14 cellular contexts compared by ENCODE assay signal in genomic region chr1:241485145-241485544, GRCh38. TPM values are rescaled to one million over a fixed set of nuclear protein-coding genes. Genes with fewer than 3 reads are reported as not detected.
DNase-seq lines count a peak whose midpoint lies in the region; ATAC-seq, FAIRE-seq and TF ChIP-seq lines count a peak whose summit lies in the region.
"Had no signal": no experiment of that assay in that cellular context is flagged by ENCODE, and none has a peak within 500 bp of the region (broad histone marks: within the 10 kb centered on the region; RNA-seq: fewer than 3 reads in every experiment).

No MANE protein-coding gene starts in this region.

- H3K27ac ChIP-seq in GM12878 (ENCODE audit: control insufficient read depth, insufficient read depth) (no peak overlapping the region), psoas muscle (no peak overlapping the region)
- H3K27ac ChIP-seq: gastrocnemius medialis, left lung had no signal

- CTCF ChIA-PET in GM12878 (lab: Yijun Ruan, JAX): interaction anchor here (0.6 to 3.0 kb wide), 19 partner anchors 9 to 753 kb away, joined by 3 to 16 read pairs (median 5); no protein-coding TSS in a partner anchor
- CTCF ChIA-PET in Calu3 (lab: Charles Lee): interaction anchor here (0.6 to 2.4 kb wide), 16 partner anchors 37 to 755 kb away, joined by 3 to 17 read pairs (median 5); no protein-coding TSS in a partner anchor

- SMC1A ChIA-PET in GM12878 (lab: Charles Lee; ENCODE audit: uncharacterized antibody, unreplicated experiment): interaction anchor here (1.2 to 1.9 kb wide), 3 partner anchors 8 to 597 kb away, joined by 4 to 14 read pairs (median 5); no protein-coding TSS in a partner anchor

- RAD21 ChIA-PET in GM12878 (lab: Charles Lee; ENCODE audit: unreplicated experiment): interaction anchor here (1.0 to 1.7 kb wide), 6 partner anchors 174 to 1828 kb away, joined by 3 to 10 read pairs (median 4); no protein-coding TSS in a partner anchor

- POLR2A ChIA-PET in GM12878 (lab: Charles Lee): interaction anchor here (0.6 kb wide), 1 partner anchor 320 kb away, joined by 7 read pairs; no protein-coding TSS in a partner anchor

- no peaks in the 10 kb centered on the region; the same call in 2 of the 3 replicates for H3K9me3 ChIP-seq in GM12878 (replicated peaks; ENCODE audit: control insufficient read depth, insufficient read depth, low read length)
- no peaks in the 10 kb centered on the region for H3K9me3 ChIP-seq in BE2C
- no peaks in the 10 kb centered on the region for H3K9me3 ChIP-seq in psoas muscle
- H3K9me3 ChIP-seq: gastrocnemius medialis, left lung had no signal

- H3K79me2 ChIP-seq in GM12878 (ENCODE audit: control insufficient read depth, insufficient read depth, low read length): no peaks in the 10 kb centered on the region

- FAIRE-seq in GM12878 (lab: Jason Lieb, UNC): no peak
- FAIRE-seq: small intestine had no signal

- H3K36me3 ChIP-seq in GM12878 (ENCODE audit: control insufficient read depth in 2 of 2, insufficient read depth in 2 of 2, low read length in 1 of 2) (no peaks in the 10 kb centered on the region), BE2C (no peaks in the 10 kb centered on the region), psoas muscle (ENCODE audit: insufficient read depth in 1 of 2, low read depth in 1 of 2) (peaks cover 0 to 4% of the 10 kb centered on the region in 2 donors)
- H3K36me3 ChIP-seq: gastrocnemius medialis, left lung had no signal

- no peak for TF ChIP-seq POLR2A in GM12878 (IDR thresholded peaks at IDR 0.05; ENCODE audit: low read depth, low read length)

- no peaks in the 10 kb centered on the region for H3K27me3 Mint-ChIP-seq in Calu3 (ENCODE audit: unreplicated experiment)

- no TSS peak for BruUV-seq in GM12878 (replicated peaks; lab: Mats Ljungman, UMichigan)
- BruUV-seq in Calu3 (replicated peaks; lab: Mats Ljungman, UMichigan): no TSS peak

- TF ChIP-seq EP300 in GM12878 (IDR thresholded peaks at IDR 0.05; ENCODE audit: borderline replicate concordance in 1 of 2, control insufficient read depth in 1 of 2, low read depth in 2 of 2, low read length in 2 of 2): no peak

- H2AFZ ChIP-seq in GM12878 (ENCODE audit: control insufficient read depth, low read depth, low read length): no peak overlapping the region

- no peak overlapping the region for H3K9ac ChIP-seq in GM12878 (ENCODE audit: control insufficient read depth, insufficient read depth, low read length)

- in situ Hi-C loops in GM12878 (cut with MboI): loop anchor here (10.0 kb wide), 2 partner anchors 600 to 750 kb away; no protein-coding TSS in a partner anchor

- peak; percentile 15 for DNase-seq in GM12878 (ENCODE audit: low read depth, low spot score)
- DNase-seq in BE2C: no peak
- DNase-seq in Calu3: no peak
- no peak for DNase-seq in islet precursor cell
- no peak for DNase-seq in psoas muscle
- DNase-seq: gastrocnemius medialis, left lung, NCI-H1048 had no signal

- no peaks in the 10 kb centered on the region for H4K20me1 ChIP-seq in GM12878 (ENCODE audit: control insufficient read depth, insufficient read depth)

- WGBS in GM12878 (ENCODE audit: insufficient coverage, insufficient replicate concordance, low lambda C conversion rate, missing lambda C conversion rate): 22% methylated on average over 3 of the region's 3 CpGs
- WGBS in psoas muscle, 3 donors: 94 to 96% (median 95%) methylated on average over 3 of the region's 3 CpGs

- no peak for TF ChIP-seq RAD21 in GM12878 (IDR thresholded peaks at IDR 0.05; ENCODE audit: insufficient read depth, low read depth, low read length)

- no peak overlapping the region for H3K4me3 Mint-ChIP-seq in Calu3 (ENCODE audit: low read depth, unreplicated experiment)
- H3K4me3 Mint-ChIP-seq: nephron had no signal

- no peaks in the 10 kb centered on the region for H3K9me3 Mint-ChIP-seq in Calu3 (ENCODE audit: low read depth, unreplicated experiment)

- peaks cover 25% of the 10 kb centered on the region for H3K4me1 Mint-ChIP-seq in Calu3 (ENCODE audit: low read depth, unreplicated experiment)
- H3K4me1 Mint-ChIP-seq: nephron had no signal

- H3K4me2 ChIP-seq in GM12878 (ENCODE audit: control insufficient read depth, insufficient read depth): no peak overlapping the region

- H3K27me3 ChIP-seq in GM12878 (replicated peaks in 1 of 2; ENCODE audit: control insufficient read depth in 2 of 2, insufficient read depth in 2 of 2, low read length in 1 of 2) (no peaks in the 10 kb centered on the region), BE2C (no peaks in the 10 kb centered on the region; the same call in 1 of the 2 replicates), psoas muscle (ENCODE audit: insufficient read depth in 3 of 3, low read length in 2 of 3) (no peaks in the 10 kb centered on the region)
- H3K27me3 ChIP-seq: gastrocnemius medialis, left lung had no signal

- ATAC-seq in GM18909 (IDR thresholded peaks at IDR 0.05; ENCODE audit: poor library complexity, unreplicated experiment) (peak; percentile 78), GM21576 (IDR thresholded peaks at IDR 0.05; ENCODE audit: unreplicated experiment) (peak; percentile 57), HG03066 (IDR thresholded peaks at IDR 0.05; ENCODE audit: low read depth, unreplicated experiment) (peak; percentile 52), GM12878 (peak; percentile 72), psoas muscle (no peak)
- ATAC-seq: gastrocnemius medialis, left lung had no signal

- H3K4me3 ChIP-seq in GM12878 (no peak overlapping the region), BE2C (ENCODE audit: low read depth, low read length) (no peak overlapping the region), psoas muscle (no peak overlapping the region)
- H3K4me3 ChIP-seq: gastrocnemius medialis, left lung had no signal

- no peak for TF ChIP-seq CTCF in GM12878 (IDR thresholded peaks at IDR 0.05 in 2 of 3, conservative IDR thresholded peaks at IDR 0.05 in 1 of 3; ENCODE audit: control insufficient read depth in 2 of 3, extremely low read depth in 1 of 3, insufficient read depth in 1 of 3, low read depth in 3 of 3, low read length in 3 of 3)
- TF ChIP-seq CTCF in BE2C (IDR thresholded peaks at IDR 0.05; ENCODE audit: low read depth, low read length): no peak
- TF ChIP-seq CTCF in Calu3 (IDR thresholded peaks at IDR 0.05; ENCODE audit: unreplicated experiment): no peak
- no peak for TF ChIP-seq CTCF in psoas muscle (IDR thresholded peaks at IDR 0.05)

- H3K36me3 Mint-ChIP-seq in Calu3 (ENCODE audit: insufficient read depth, unreplicated experiment): no peaks in the 10 kb centered on the region

- peaks cover 3% of the 10 kb centered on the region; the same call in 1 of the 2 replicates for H3K4me1 ChIP-seq in GM12878 (ENCODE audit: control insufficient read depth, insufficient read depth, low read length)
- no peaks in the 10 kb centered on the region for H3K4me1 ChIP-seq in BE2C
- no peaks in the 10 kb centered on the region for H3K4me1 ChIP-seq in psoas muscle
- H3K4me1 ChIP-seq: gastrocnemius medialis, left lung had no signal

- no peak overlapping the region for H3K27ac Mint-ChIP-seq in Calu3 (ENCODE audit: unreplicated experiment)
- H3K27ac Mint-ChIP-seq: nephron had no signal

- intact Hi-C loops in GM12878 (cut with micrococcal nuclease; ENCODE audit: unreplicated experiment) (loop anchor here (1.0 to 5.0 kb wide), 3 partner anchors 518 to 753 kb away; no protein-coding TSS in a partner anchor), Calu3 (cut with micrococcal nuclease; ENCODE audit: unreplicated experiment) (loop anchor here (1.0 to 5.0 kb wide), 4 partner anchors 63 to 753 kb away; no protein-coding TSS in a partner anchor), psoas muscle (cut with DNase I) (no loop called here)

RNA-seq across cellular contexts. Expression of gene FH, which starts 34.4 kb away (rescaled TPM):
- 38.7 and 61.7 TPM in 2 replicates for total RNA-seq in GM12878 (2013; cell fraction: nucleolus; rRNA removed)
- total RNA-seq in GM12878 (2014; rRNA removed) (66.3 and 68.6 TPM in 2 replicates), GM12878 (2014; rRNA removed; fragmentation: Illumina TruSeq; extraction: Trizol) (77.2 and 77.8 TPM in 2 replicates), GM12878 (2021) (75.6 and 78.1 TPM in 2 replicates), Calu3 (2022) (82.6 and 112 TPM in 2 replicates), psoas muscle (100 to 1,000 TPM; 111 to 164 (median 140) TPM)
- polyA plus RNA-seq in GM12878 (2011; ENCODE audit: low read depth): 71.7 TPM
- polyA plus RNA-seq in GM12878 (2011; rRNA removed) (74.6 and 84.9 TPM in 2 replicates), GM12878 (2014; fragmentation: Illumina TruSeq; extraction: Trizol) (75.3 and 83.4 TPM in 2 replicates), GM12878 (2014; fragmentation: Nextera tagmentation; extraction: Ambion mirVana) (10 to 100 TPM; 44.7 to 57.5 TPM), GM12878 (2014; rRNA removed) (72.9 and 82.5 TPM in 2 replicates), GM12878 (2016; fragmentation: Nextera tagmentation; extraction: Ambion mirVana) (100 to 1,000 TPM; 119 to 124 TPM), psoas muscle (100 to 1,000 TPM; 105 to 124 (median 105) TPM)
- 44.5 and 50.5 TPM in 2 replicates for polyA plus RNA-seq in GM12878 (2011; cell fraction: cytosol; rRNA removed)
- polyA plus RNA-seq in GM12878 (2011; cell fraction: nucleus; rRNA removed): 51.6 and 69.9 TPM in 2 replicates
- 57.1 and 76.8 TPM in 2 replicates for polyA plus RNA-seq in GM12878 (2012)
- polyA minus RNA-seq in GM12878 (2011; rRNA and poly(A)+ RNA removed): 55.6 and 77.6 TPM in 2 replicates
- 21.5 and 22.8 TPM in 2 replicates for polyA minus RNA-seq in GM12878 (2011; cell fraction: cytosol; rRNA and poly(A)+ RNA removed)
- polyA minus RNA-seq in GM12878 (2011; cell fraction: nucleus; rRNA and poly(A)+ RNA removed): 15.5 and 27.2 TPM in 2 replicates
- polyA plus RNA-seq in BE2C (2012; ENCODE audit: insufficient read depth, insufficient read length, low read depth): 59.3 TPM

RNA-seq across cellular contexts. Expression of gene KMO, which starts 47.0 kb away (rescaled TPM):
- total RNA-seq in GM12878 (2013; cell fraction: nucleolus; rRNA removed): 0.93 and 5.8 TPM in 2 replicates
- total RNA-seq in GM12878 (2014; rRNA removed) (1.6 and 2.8 TPM in 2 replicates), GM12878 (2014; rRNA removed; fragmentation: Illumina TruSeq; extraction: Trizol) (1.1 and 1.5 TPM in 2 replicates), GM12878 (2021) (1.2 and 2.4 TPM in 2 replicates), Calu3 (2022) (0.85 TPM in 1 of 2 replicates, not detected in the other), psoas muscle (under 1 TPM in 2 of 4 donors, not detected in 2; 0.06 to 0.21 TPM)
- 6.9 TPM for polyA plus RNA-seq in GM12878 (2011; ENCODE audit: low read depth)
- polyA plus RNA-seq in GM12878 (2011; rRNA removed) (0.50 and 0.68 TPM in 2 replicates), GM12878 (2014; fragmentation: Illumina TruSeq; extraction: Trizol) (1.9 and 3.0 TPM in 2 replicates), GM12878 (2014; fragmentation: Nextera tagmentation; extraction: Ambion mirVana) (1 to 10 TPM; 4.4 to 5.9 TPM), GM12878 (2014; rRNA removed) (1.3 and 2.7 TPM in 2 replicates), GM12878 (2016; fragmentation: Nextera tagmentation; extraction: Ambion mirVana) (1 to 10 TPM; 1.4 to 2.2 TPM), psoas muscle (under 1 TPM; 0.03 to 0.08 (median 0.04) TPM)
- 0.13 and 0.35 TPM in 2 replicates for polyA plus RNA-seq in GM12878 (2011; cell fraction: cytosol; rRNA removed)
- polyA plus RNA-seq in GM12878 (2011; cell fraction: nucleus; rRNA removed): 0.75 and 0.76 TPM in 2 replicates
- 7.0 and 7.2 TPM in 2 replicates for polyA plus RNA-seq in GM12878 (2012)
- 0.51 and 0.82 TPM in 2 replicates for polyA minus RNA-seq in GM12878 (2011; rRNA and poly(A)+ RNA removed)
- polyA minus RNA-seq in GM12878 (2011; cell fraction: cytosol; rRNA and poly(A)+ RNA removed): not detected in 2 replicates
- polyA minus RNA-seq in GM12878 (2011; cell fraction: nucleus; rRNA and poly(A)+ RNA removed): 0.29 and 0.36 TPM in 2 replicates
- polyA plus RNA-seq in BE2C (2012; ENCODE audit: insufficient read depth, insufficient read length, low read depth): not detected
- total RNA-seq: dermis microvascular lymphatic vessel endothelial cell had no signal

Comparison
In these comparisons a context has a peak if more than half of its experiments do, and no peak if none do; other contexts are left out.
1. ATAC-seq: peak in GM18909 (single experiment), GM21576 (single experiment), HG03066 (single experiment) and GM12878 (single experiment); none in psoas muscle (0 of 4).
2. intact Hi-C loops: an anchor here in GM12878 (1.0 to 5.0 kb wide) and Calu3 (1.0 to 5.0 kb wide); none called in psoas muscle.